Comparison of ENCODE assay signal across 15 cellular contexts in genomic region chr3:87272718-87273337, GRCh38. TPM values are rescaled to one million over a fixed set of nuclear protein-coding genes. Genes with fewer than 3 reads are reported as not detected.
DNase-seq lines count a peak whose midpoint lies in the region; ATAC-seq and TF ChIP-seq lines count a peak whose summit lies in the region.
"Had no signal": no experiment of that assay in that cellular context is flagged by ENCODE, and none has a peak within 500 bp of the region (broad histone marks: within the 10 kb centered on the region; RNA-seq: fewer than 3 reads in every experiment).

No MANE protein-coding gene starts in this region.

- H3K27ac ChIP-seq in lower lobe of right lung, result no peak overlapping the region
- H3K27ac ChIP-seq: spleen, WERI-Rb-1 had no signal

- no peak overlapping the region for H3K27ac Mint-ChIP-seq in activated naive CD8-positive, alpha-beta T cell treated with anti-CD3 and anti-CD28 coated beads, Interleukin-2, amount 50 U/mL, for 24 hours
- H3K27ac Mint-ChIP-seq in activated naive CD8-positive, alpha-beta T cell treated with anti-CD3 and anti-CD28 coated beads for 36 hours, result no peak overlapping the region
- no peak overlapping the region for H3K27ac Mint-ChIP-seq in WTC11
- H3K27ac Mint-ChIP-seq: nephron progenitor cell had no signal

- peak; percentile 43 for ATAC-seq in activated naive CD8-positive, alpha-beta T cell treated with anti-CD3 and anti-CD28 coated beads, Interleukin-2, amount 50 U/mL, for 24 hours
- ATAC-seq in GM21619 (IDR thresholded peaks at IDR 0.05; ENCODE audit: unreplicated experiment), result peak; percentile 92
- peak; percentile 77 for ATAC-seq in HG03108 (IDR thresholded peaks at IDR 0.05; ENCODE audit: unreplicated experiment)
- no peak for ATAC-seq in WTC11
- no peak for ATAC-seq in lower lobe of right lung

- H3K4me1 ChIP-seq in lower lobe of right lung, result no peaks in the 10 kb centered on the region

- no peaks in the 10 kb centered on the region for H3K36me3 ChIP-seq in lower lobe of right lung
- H3K36me3 ChIP-seq: spleen, WERI-Rb-1 had no signal

- H3K9me3 ChIP-seq in lower lobe of right lung, result no peaks in the 10 kb centered on the region
- H3K9me3 ChIP-seq: spleen had no signal

- TF ChIP-seq CTCF in WTC11 (IDR thresholded peaks at IDR 0.05) (no peak), lower lobe of right lung (IDR thresholded peaks at IDR 0.05) (no peak)

- H3K4me3 Mint-ChIP-seq in activated naive CD8-positive, alpha-beta T cell treated with anti-CD3 and anti-CD28 coated beads, Interleukin-2, amount 50 U/mL, for 24 hours, result no peak overlapping the region
- no peak overlapping the region for H3K4me3 Mint-ChIP-seq in activated naive CD8-positive, alpha-beta T cell treated with anti-CD3 and anti-CD28 coated beads for 36 hours
- no peak overlapping the region for H3K4me3 Mint-ChIP-seq in WTC11
- H3K4me3 Mint-ChIP-seq: nephron progenitor cell had no signal

- H3K27me3 ChIP-seq in lower lobe of right lung (ENCODE audit: low read depth), result no peaks in the 10 kb centered on the region
- H3K27me3 ChIP-seq: spleen had no signal

- intact Hi-C loops in lower lobe of right lung (cut with DNase I), result no loop called here

- CTCF ChIA-PET in WTC11 (lab: Charles Lee), result no interaction called here

- DNase-seq in activated naive CD8-positive, alpha-beta T cell treated with anti-CD3 and anti-CD28 coated beads, Interleukin-2, amount 50 U/mL, for 24 hours, result no peak
- DNase-seq in activated naive CD8-positive, alpha-beta T cell treated with anti-CD3 and anti-CD28 coated beads for 36 hours, result no peak
- no peak for DNase-seq in COLO829 (ENCODE audit: low spot score)
- no peak for DNase-seq in WTC11 (ENCODE audit: low spot score)
- no peak for DNase-seq in pons (ENCODE audit: low spot score)
- no peak for DNase-seq in lower lobe of right lung
- DNase-seq: DMS53, kidney glomerular epithelial cell, MV-4-11, nephron progenitor cell, spleen, WERI-Rb-1 had no signal

- POLR2A ChIA-PET in WTC11 (lab: Charles Lee), result no interaction called here

- no peaks in the 10 kb centered on the region for H3K9me3 Mint-ChIP-seq in activated naive CD8-positive, alpha-beta T cell treated with anti-CD3 and anti-CD28 coated beads, Interleukin-2, amount 50 U/mL, for 24 hours
- H3K9me3 Mint-ChIP-seq in activated naive CD8-positive, alpha-beta T cell treated with anti-CD3 and anti-CD28 coated beads for 36 hours, result no peaks in the 10 kb centered on the region
- no peaks in the 10 kb centered on the region for H3K9me3 Mint-ChIP-seq in WTC11
- H3K9me3 Mint-ChIP-seq: nephron progenitor cell had no signal

- peaks cover 30% of the 10 kb centered on the region for H3K4me1 Mint-ChIP-seq in activated naive CD8-positive, alpha-beta T cell treated with anti-CD3 and anti-CD28 coated beads, Interleukin-2, amount 50 U/mL, for 24 hours
- H3K4me1 Mint-ChIP-seq in activated naive CD8-positive, alpha-beta T cell treated with anti-CD3 and anti-CD28 coated beads for 36 hours, result peaks cover 31% of the 10 kb centered on the region
- peaks cover 11% of the 10 kb centered on the region for H3K4me1 Mint-ChIP-seq in WTC11

- H3K36me3 Mint-ChIP-seq in activated naive CD8-positive, alpha-beta T cell treated with anti-CD3 and anti-CD28 coated beads, Interleukin-2, amount 50 U/mL, for 24 hours (ENCODE audit: low read depth), result no peaks in the 10 kb centered on the region
- no peaks in the 10 kb centered on the region for H3K36me3 Mint-ChIP-seq in activated naive CD8-positive, alpha-beta T cell treated with anti-CD3 and anti-CD28 coated beads for 36 hours
- H3K36me3 Mint-ChIP-seq in WTC11, result no peaks in the 10 kb centered on the region

- H3K4me3 ChIP-seq in lower lobe of right lung, result no peak overlapping the region
- H3K4me3 ChIP-seq: spleen had no signal

- no peaks in the 10 kb centered on the region for H3K27me3 Mint-ChIP-seq in activated naive CD8-positive, alpha-beta T cell treated with anti-CD3 and anti-CD28 coated beads, Interleukin-2, amount 50 U/mL, for 24 hours
- H3K27me3 Mint-ChIP-seq in activated naive CD8-positive, alpha-beta T cell treated with anti-CD3 and anti-CD28 coated beads for 36 hours, result peaks cover 3% of the 10 kb centered on the region
- H3K27me3 Mint-ChIP-seq in WTC11 (ENCODE audit: low read depth), result no peaks in the 10 kb centered on the region

TF ChIP-seq in WTC11, 78 proteins besides CTCF, POLR2A, EP300 and RAD21 (continues in another document):
- TF ChIP-seq ZNF532 (CRISPR knock-in tag; IDR thresholded peaks at IDR 0.05; ENCODE audit: borderline replicate concordance), result no peak
- no peak for TF ChIP-seq FOXJ3 (CRISPR knock-in tag; IDR thresholded peaks at IDR 0.05; ENCODE audit: borderline replicate concordance)
- no peak for TF ChIP-seq MYBL2 (CRISPR knock-in tag; IDR thresholded peaks at IDR 0.05)
- no peak for TF ChIP-seq OVOL2 (CRISPR knock-in tag; IDR thresholded peaks at IDR 0.05; ENCODE audit: borderline replicate concordance)
- no peak for TF ChIP-seq GRHL2 (CRISPR knock-in tag; IDR thresholded peaks at IDR 0.05; ENCODE audit: insufficient replicate concordance, severe bottlenecking)
- no peak for TF ChIP-seq TEAD4 (CRISPR knock-in tag; IDR thresholded peaks at IDR 0.05)
- TF ChIP-seq AFF4 (CRISPR knock-in tag; IDR thresholded peaks at IDR 0.05; ENCODE audit: borderline replicate concordance), result no peak
- no peak for TF ChIP-seq ZMAT4 (CRISPR knock-in tag; IDR thresholded peaks at IDR 0.05)
- TF ChIP-seq NR3C1 (CRISPR knock-in tag; conservative IDR thresholded peaks at IDR 0.05; ENCODE audit: low read depth), result no peak

RNA-seq across cellular contexts. Expression of gene POU1F1, which starts 3.6 kb away (rescaled TPM):
- total RNA-seq in activated naive CD8-positive, alpha-beta T cell treated with anti-CD3 and anti-CD28 coated beads for 36 hours, result not detected
- total RNA-seq in WTC11 (2021), result not detected in 3 replicates
- total RNA-seq in lower lobe of right lung, result not detected
- total RNA-seq: NCI-H460, spleen had no signal

RNA-seq across cellular contexts. Expression of gene CHMP2B, which starts 45.7 kb away (rescaled TPM):
- 10 to 100 TPM; 30.5 to 34.5 TPM for total RNA-seq in activated naive CD8-positive, alpha-beta T cell treated with anti-CD3 and anti-CD28 coated beads for 36 hours
- total RNA-seq in WTC11 (2021) (36.5 to 41.5 TPM (median 37.8 TPM) in 3 replicates), lower lobe of right lung (41.4 TPM)

Comparison
In these comparisons a context has a peak if more than half of its experiments do, and no peak if none do; other contexts are left out.
1. ATAC-seq: peak in activated naive CD8-positive, alpha-beta T cell treated with anti-CD3 and anti-CD28 coated beads, Interleukin-2, amount 50 U/mL, for 24 hours (single experiment), GM21619 (single experiment) and HG03108 (single experiment); none in WTC11 (single experiment) and lower lobe of right lung (0 of 2).